Comparison of ENCODE assay signal across 12 cellular contexts in the genomic region with DNA sequence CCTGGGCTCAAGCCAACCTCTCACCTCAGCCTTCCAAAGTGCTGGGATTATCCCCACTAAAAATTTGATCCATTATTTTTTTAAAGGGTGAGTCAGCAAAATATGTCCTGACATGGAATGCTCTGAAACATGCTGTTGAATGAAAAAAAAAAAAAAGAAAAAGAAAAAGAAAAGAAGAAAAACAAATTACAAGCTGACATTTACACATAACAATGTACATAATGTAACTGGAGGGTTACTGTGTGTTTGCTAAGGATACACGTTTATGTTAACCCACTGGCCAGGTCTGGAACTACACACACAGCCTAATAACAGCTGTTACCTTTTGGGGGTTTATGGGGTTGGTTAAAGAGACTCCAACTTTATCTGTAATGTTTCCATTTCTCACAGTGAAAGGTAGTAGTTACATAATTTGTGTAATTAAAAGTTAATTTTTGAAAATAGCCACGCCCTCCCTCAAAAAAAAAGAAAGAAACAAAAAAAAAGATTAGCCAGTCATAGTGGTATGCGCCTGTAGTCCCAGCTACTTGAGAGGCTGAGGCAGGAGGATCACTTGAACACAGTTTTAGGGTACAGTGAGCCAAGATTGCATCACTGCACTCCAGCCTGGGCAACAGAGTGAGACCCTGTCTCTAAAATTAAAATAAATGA. TPM values are rescaled to one million over a fixed set of nuclear protein-coding genes. Genes with fewer than 3 reads are reported as not detected.
DNase-seq lines count a peak whose midpoint lies in the region; ATAC-seq, FAIRE-seq and TF ChIP-seq lines count a peak whose summit lies in the region.
"Had no signal": no experiment of that assay in that cellular context is flagged by ENCODE, and none has a peak within 500 bp of the region (broad histone marks: within the 10 kb centered on the region; RNA-seq: fewer than 3 reads in every experiment).

No MANE protein-coding gene starts in this region.

- peaks cover 13% of the 10 kb centered on the region for H3K4me1 Mint-ChIP-seq in Calu3 (ENCODE audit: low read depth, unreplicated experiment)

- no peaks in the 10 kb centered on the region for H3K9me3 Mint-ChIP-seq in Calu3 (ENCODE audit: low read depth, unreplicated experiment)
- H3K9me3 Mint-ChIP-seq: activated B cell treated with CpG ODN at 0.5 μM for 24 hours had no signal

- FAIRE-seq in K562 (lab: Jason Lieb, UNC), result peak; percentile 88

- H3K36me3 ChIP-seq in K562 (ENCODE audit: control insufficient read depth, insufficient read depth, low read length) (no peaks in the 10 kb centered on the region), liver (ENCODE audit: control insufficient read depth in 4 of 4, insufficient read depth in 3 of 4, low read depth in 1 of 4, low read length in 3 of 4) (no peaks in the 10 kb centered on the region), uterus (no peaks in the 10 kb centered on the region)

- BruUV-seq in Calu3 (replicated peaks; lab: Mats Ljungman, UMichigan) (no TSS peak), K562 (replicated peaks; lab: Mats Ljungman, UMichigan) (no TSS peak)

- H2AFZ ChIP-seq in K562 (ENCODE audit: low read depth, low read length), result peak overlapping the region; percentile 73; the same call in 1 of the 2 replicates

- no peaks in the 10 kb centered on the region; the same call in 1 of the 2 replicates for H4K20me1 ChIP-seq in K562 (replicated peaks; ENCODE audit: control insufficient read depth, insufficient read depth, low read length)

- H3K4me3 ChIP-seq in K562 (no peak overlapping the region), liver (ENCODE audit: low read depth in 1 of 3, low read length in 3 of 3) (no peak overlapping the region), uterus (no peak overlapping the region)
- H3K4me3 ChIP-seq: psoas muscle had no signal

- H3K27me3 Mint-ChIP-seq in Calu3 (ENCODE audit: unreplicated experiment), result no peaks in the 10 kb centered on the region
- H3K27me3 Mint-ChIP-seq: activated B cell treated with CpG ODN at 0.5 μM for 24 hours had no signal

- no peak for TF ChIP-seq EP300 in K562 (IDR thresholded peaks at IDR 0.05; ENCODE audit: low read length)

- H3K4me3 Mint-ChIP-seq in Calu3 (ENCODE audit: low read depth, unreplicated experiment), result no peak overlapping the region
- H3K4me3 Mint-ChIP-seq: activated B cell treated with CpG ODN at 0.5 μM for 24 hours had no signal

- TF ChIP-seq CTCF in Calu3 (IDR thresholded peaks at IDR 0.05; ENCODE audit: unreplicated experiment) (peak; percentile 42), K562 (IDR thresholded peaks at IDR 0.05 in 2 of 3, conservative IDR thresholded peaks at IDR 0.05 in 1 of 3; ENCODE audit: insufficient read depth in 2 of 3, low read depth in 1 of 3, low read length in 3 of 3) (peak in 2 of 3 experiments; percentile 17 to 37; a peak in 2 of 6 replicates), liver (IDR thresholded peaks at IDR 0.05; ENCODE audit: low read depth, low read length, missing input control) (peak; percentile 29), uterus (IDR thresholded peaks at IDR 0.05) (no peak)

- H3K4me1 ChIP-seq in K562 (replicated peaks in 1 of 2; ENCODE audit: control insufficient read depth in 2 of 2, insufficient read depth in 2 of 2, low read length in 2 of 2), result peaks cover 13 to 33% of the 10 kb centered on the region in 2 experiments
- peaks cover 6 to 25% (median 17%) of the 10 kb centered on the region in 4 donors for H3K4me1 ChIP-seq in liver (ENCODE audit: control insufficient read depth in 4 of 4, insufficient read depth in 4 of 4, low read length in 3 of 4)
- no peaks in the 10 kb centered on the region for H3K4me1 ChIP-seq in uterus

- H3K27me3 ChIP-seq in K562 (ENCODE audit: control insufficient read depth in 2 of 2, insufficient read depth in 2 of 2, low read length in 2 of 2), result no peaks in the 10 kb centered on the region
- H3K27me3 ChIP-seq in liver (ENCODE audit: control insufficient read depth in 4 of 4, insufficient read depth in 4 of 4, low read length in 3 of 4), result no peaks in the 10 kb centered on the region
- no peaks in the 10 kb centered on the region for H3K27me3 ChIP-seq in uterus

- no peak overlapping the region for H3K27ac Mint-ChIP-seq in Calu3 (ENCODE audit: unreplicated experiment)
- H3K27ac Mint-ChIP-seq: activated B cell treated with CpG ODN at 0.5 μM for 24 hours had no signal

- H3K9ac ChIP-seq in K562 (ENCODE audit: insufficient read depth in 1 of 2, low read depth in 2 of 2, low read length in 2 of 2) (no peak overlapping the region), liver (ENCODE audit: low read depth in 1 of 2, low read length in 2 of 2) (no peak overlapping the region)

- CTCF ChIA-PET in Calu3 (lab: Charles Lee), result interaction anchor here (0.7 to 1.0 kb wide), 6 partner anchors 8 to 357 kb away, joined by 3 to 6 read pairs (median 4); no protein-coding TSS in a partner anchor
- CTCF ChIA-PET in K562 (lab: Yijun Ruan, JAX; ENCODE audit: low intra/inter-chr PET ratio), result no interaction called here

- H3K9me3 ChIP-seq in K562 (replicated peaks; ENCODE audit: control insufficient read depth, insufficient read depth, low read depth, low read length) (no peaks in the 10 kb centered on the region), liver (ENCODE audit: control insufficient read depth in 4 of 4, low read length in 3 of 4) (no peaks in the 10 kb centered on the region), uterus (no peaks in the 10 kb centered on the region)
- H3K9me3 ChIP-seq: psoas muscle had no signal

- no peak overlapping the region for H3K27ac ChIP-seq in K562 (ENCODE audit: extremely low read depth, low read depth, low read length)
- H3K27ac ChIP-seq in liver (ENCODE audit: low read depth in 1 of 2, low read length in 2 of 2), result no peak overlapping the region
- H3K27ac ChIP-seq in uterus, result no peak overlapping the region
- H3K27ac ChIP-seq: HL-60, psoas muscle had no signal

- H3K36me3 Mint-ChIP-seq in Calu3 (ENCODE audit: insufficient read depth, unreplicated experiment), result peaks cover 5% of the 10 kb centered on the region

- peak; percentile 45; the same call in 1 of the 3 replicates for ATAC-seq in K562
- no peak for ATAC-seq in HG03280 (IDR thresholded peaks at IDR 0.05; ENCODE audit: unreplicated experiment)
- ATAC-seq: psoas muscle had no signal

- DNase-seq in Calu3 (no peak), HuH-7 (ENCODE audit: low spot score) (peak; percentile 83), K562 (ENCODE audit: extremely low read depth in 1 of 4, low spot score in 3 of 4) (peak in 3 of 4 experiments; percentile 34 to 52 (median 52)), uterus (no peak), cerebellar cortex (ENCODE audit: low spot score) (no peak), occipital lobe (lab: John Stamatoyannopoulos, UW) (no peak)
- DNase-seq: activated B cell treated with CpG ODN at 0.5 μM for 24 hours, NCI-H774, psoas muscle had no signal

- peaks cover 3% of the 10 kb centered on the region for H3K9me1 ChIP-seq in K562 (ENCODE audit: control insufficient read depth, insufficient read depth, low read length)

- intact Hi-C loops in Calu3 (cut with micrococcal nuclease; ENCODE audit: unreplicated experiment), result no loop called here
- intact Hi-C loops in K562 (cut with micrococcal nuclease), result no loop called here
- intact Hi-C loops in uterus (cut with DNase I; ENCODE audit: low total_unique reads), result no loop called here

- no peak for TF ChIP-seq POLR2A in K562 (conservative IDR thresholded peaks at IDR 0.05)
- no peak for TF ChIP-seq POLR2A in uterus (IDR thresholded peaks at IDR 0.05)

- in situ Hi-C loops in K562 (cut with MboI), result no loop called here

- no peak for TF ChIP-seq RAD21 in K562 (CRISPR knock-in tag; conservative IDR thresholded peaks at IDR 0.05 in 1 of 2, IDR thresholded peaks at IDR 0.05 in 1 of 2)
- no peak for TF ChIP-seq RAD21 in liver (IDR thresholded peaks at IDR 0.05)

- no peak overlapping the region for H3K4me2 ChIP-seq in K562 (ENCODE audit: insufficient read depth, low read length)

- POLR2A ChIA-PET in K562 (lab: Yijun Ruan, JAX), result interaction anchor here (0.7 kb wide), 1 partner anchor 36 kb away, joined by 3 read pairs; no protein-coding TSS in a partner anchor

- no peaks in the 10 kb centered on the region for H3K79me2 ChIP-seq in K562 (ENCODE audit: control insufficient read depth, insufficient read depth, low read length)

- WGBS in K562 (ENCODE audit: insufficient coverage, low coverage, missing lambda C conversion rate), result 62% methylated on average over 3 of the region's 3 CpGs
- 41% methylated on average over 3 of the region's 3 CpGs for WGBS in liver

RNA-seq across cellular contexts. Expression of gene MESP2, which starts 3.1 kb away (rescaled TPM):
- total RNA-seq in Calu3 (2022) (not detected in 2 replicates), K562 (2014; rRNA removed) (0.82 and 1.1 TPM in 2 replicates), K562 (2014; rRNA removed; fragmentation: Illumina TruSeq; extraction: Trizol) (0.41 and 0.51 TPM in 2 replicates), K562 (2015; rRNA removed; fragmentation: Illumina TruSeq; extraction: Trizol) (0.29 and 0.45 TPM in 2 replicates), K562 (2021) (0.47 and 0.66 TPM in 2 replicates), liver (not detected), uterus (under 1 TPM in 1 of 4 donors, not detected in 3; 0.21 TPM), occipital lobe (not detected)
- not detected in 2 replicates for total RNA-seq in K562 (2011; cell fraction: chromatin; rRNA removed; ENCODE audit: low replicate concordance)
- not detected in 2 replicates for total RNA-seq in K562 (2011; cell fraction: nucleolus; rRNA removed)
- total RNA-seq in K562 (2011; cell fraction: nucleoplasm; rRNA removed), result not detected in 2 replicates
- polyA plus RNA-seq in K562 (2011; rRNA removed) (0.08 and 0.14 TPM in 2 replicates), K562 (2014; fragmentation: Illumina TruSeq; extraction: Trizol) (0.55 and 0.70 TPM in 2 replicates), K562 (2014; fragmentation: Nextera tagmentation; extraction: Ambion mirVana) (under 1 TPM; 0.11 to 0.13 TPM), K562 (2014; rRNA removed) (0.37 and 0.47 TPM in 2 replicates), liver (under 1 TPM in 1 of 2 donors, not detected in 1; 0.03 TPM)
- 0.18 and 0.22 TPM in 2 replicates for polyA plus RNA-seq in K562 (2011; cell fraction: cytosol; rRNA removed)
- polyA plus RNA-seq in K562 (2011; cell fraction: nucleus; rRNA removed), result 0.10 and 0.56 TPM in 2 replicates
- polyA plus RNA-seq in K562 (2012), result 0.39 and 0.48 TPM in 2 replicates
- not detected in 2 replicates for polyA minus RNA-seq in K562 (2011; rRNA and poly(A)+ RNA removed)
- not detected in 2 replicates for polyA minus RNA-seq in K562 (2011; cell fraction: cytosol; rRNA and poly(A)+ RNA removed)
- not detected in 2 replicates for polyA minus RNA-seq in K562 (2011; cell fraction: nucleus; rRNA and poly(A)+ RNA removed)

RNA-seq across cellular contexts. Expression of gene MESP1, which starts 22.0 kb away (rescaled TPM):
- 5.3 and 5.9 TPM in 2 replicates for total RNA-seq in Calu3 (2022)
- 0.44 and 0.67 TPM in 2 replicates for total RNA-seq in K562 (2011; cell fraction: chromatin; rRNA removed; ENCODE audit: low replicate concordance)
- total RNA-seq in K562 (2011; cell fraction: nucleolus; rRNA removed), result 1.0 and 1.2 TPM in 2 replicates
- 0.44 and 0.46 TPM in 2 replicates for total RNA-seq in K562 (2011; cell fraction: nucleoplasm; rRNA removed)
- 0.36 and 1.0 TPM in 2 replicates for total RNA-seq in K562 (2014; rRNA removed)
- not detected in 2 replicates for total RNA-seq in K562 (2014; rRNA removed; fragmentation: Illumina TruSeq; extraction: Trizol)
- total RNA-seq in K562 (2015; rRNA removed; fragmentation: Illumina TruSeq; extraction: Trizol), result 0.14 and 0.49 TPM in 2 replicates
- 1.1 and 1.6 TPM in 2 replicates for total RNA-seq in K562 (2021)
- polyA plus RNA-seq in K562 (2011; rRNA removed), result 0.14 and 0.29 TPM in 2 replicates
- polyA plus RNA-seq in K562 (2011; cell fraction: cytosol; rRNA removed), result 0.12 and 0.75 TPM in 2 replicates
- polyA plus RNA-seq in K562 (2011; cell fraction: nucleus; rRNA removed), result 0.11 and 0.44 TPM in 2 replicates
- 0.68 and 1.4 TPM in 2 replicates for polyA plus RNA-seq in K562 (2012)
- not detected in 2 replicates for polyA plus RNA-seq in K562 (2014; fragmentation: Illumina TruSeq; extraction: Trizol)
- not detected for polyA plus RNA-seq in K562 (2014; fragmentation: Nextera tagmentation; extraction: Ambion mirVana)
- 0.52 and 0.78 TPM in 2 replicates for polyA plus RNA-seq in K562 (2014; rRNA removed)
- polyA minus RNA-seq in K562 (2011; rRNA and poly(A)+ RNA removed), result 0.07 and 0.15 TPM in 2 replicates
- polyA minus RNA-seq in K562 (2011; cell fraction: cytosol; rRNA and poly(A)+ RNA removed), result 2.5 TPM in 1 of 2 replicates, not detected in the other
- 0.33 and 0.54 TPM in 2 replicates for polyA minus RNA-seq in K562 (2011; cell fraction: nucleus; rRNA and poly(A)+ RNA removed)
- under 1 TPM; 0.14 to 0.50 TPM for total RNA-seq in liver
- 1 to 10 TPM; 1.2 to 1.8 TPM for polyA plus RNA-seq in liver
- total RNA-seq in uterus, result 1 to 10 TPM in 3 of 4 donors, not detected in 1; 1.0 to 6.5 (median 2.7) TPM
- total RNA-seq in occipital lobe, result 1.6 TPM

RNA-seq across cellular contexts. Expression of gene ANPEP, which starts 41.6 kb away (rescaled TPM):
- total RNA-seq in Calu3 (2022) (0.68 and 1.8 TPM in 2 replicates), K562 (2014; rRNA removed) (1.0 and 1.8 TPM in 2 replicates), K562 (2014; rRNA removed; fragmentation: Illumina TruSeq; extraction: Trizol) (1.1 and 1.3 TPM in 2 replicates), K562 (2015; rRNA removed; fragmentation: Illumina TruSeq; extraction: Trizol) (2.5 and 2.6 TPM in 2 replicates), K562 (2021) (4.8 and 5.7 TPM in 2 replicates), liver (100 to 1,000 TPM in 1 of 2 donors, 10 to 100 TPM in 1; 88.8 to 182 TPM), uterus (1 to 10 TPM in 3 of 4 donors, under 1 TPM in 1; 0.88 to 5.9 (median 2.2) TPM), occipital lobe (0.16 TPM)
- 2.9 and 3.1 TPM in 2 replicates for total RNA-seq in K562 (2011; cell fraction: chromatin; rRNA removed; ENCODE audit: low replicate concordance)
- total RNA-seq in K562 (2011; cell fraction: nucleolus; rRNA removed), result 1.2 and 1.8 TPM in 2 replicates
- total RNA-seq in K562 (2011; cell fraction: nucleoplasm; rRNA removed), result 1.5 and 2.5 TPM in 2 replicates
- polyA plus RNA-seq in K562 (2011; rRNA removed) (0.43 and 2.0 TPM in 2 replicates), K562 (2014; fragmentation: Illumina TruSeq; extraction: Trizol) (4.0 and 4.2 TPM in 2 replicates), K562 (2014; fragmentation: Nextera tagmentation; extraction: Ambion mirVana) (under 1 TPM; 0.23 to 0.27 TPM), K562 (2014; rRNA removed) (4.7 and 8.9 TPM in 2 replicates), liver (100 to 1,000 TPM; 150 to 227 TPM)
- 0.63 and 1.5 TPM in 2 replicates for polyA plus RNA-seq in K562 (2011; cell fraction: cytosol; rRNA removed)
- polyA plus RNA-seq in K562 (2011; cell fraction: nucleus; rRNA removed), result 3.6 and 6.0 TPM in 2 replicates
- 6.6 and 17.5 TPM in 2 replicates for polyA plus RNA-seq in K562 (2012)
- polyA minus RNA-seq in K562 (2011; rRNA and poly(A)+ RNA removed), result 0.30 and 0.67 TPM in 2 replicates
- polyA minus RNA-seq in K562 (2011; cell fraction: cytosol; rRNA and poly(A)+ RNA removed), result 0.95 and 3.6 TPM in 2 replicates
- polyA minus RNA-seq in K562 (2011; cell fraction: nucleus; rRNA and poly(A)+ RNA removed), result 0.67 and 0.78 TPM in 2 replicates

Comparison
In these comparisons a context has a peak if more than half of its experiments do, and no peak if none do; other contexts are left out.
1. DNase-seq: peak in HuH-7 (single experiment) and K562 (3 of 4); none in Calu3 (single experiment), uterus (0 of 2), cerebellar cortex (single experiment) and occipital lobe (single experiment).
2. CTCF ChIP-seq: peak in Calu3 (single experiment), K562 (2 of 3) and liver (single experiment); none in uterus (0 of 4).
3. RNA of gene ANPEP, which starts 41.6 kb away (total RNA-seq): 88.8 to 182 TPM in liver; 0.88 to 5.9 TPM in uterus, 1.0 to 5.7 TPM in K562, 0.68 to 1.8 TPM in Calu3 and 0.16 TPM in occipital lobe (single experiment); every median in the first group is over 10 times any median in the second.